ENCODE assay signal across 14 cellular contexts in genomic region chr21:42032266-42032665, GRCh38. TPM values are rescaled to one million over a fixed set of nuclear protein-coding genes. Genes with fewer than 3 reads are reported as not detected.
DNase-seq lines count a peak whose midpoint lies in the region; ATAC-seq, FAIRE-seq and TF ChIP-seq lines count a peak whose summit lies in the region.
"Had no signal": no experiment of that assay in that cellular context is flagged by ENCODE, and none has a peak within 500 bp of the region (broad histone marks: within the 10 kb centered on the region; RNA-seq: fewer than 3 reads in every experiment).

No MANE protein-coding gene starts in this region.

- H3K9me3 ChIP-seq in MM.1S (replicated peaks; ENCODE audit: insufficient read depth, low read length): no peaks in the 10 kb centered on the region
- H3K9me3 ChIP-seq: BE2C, Caco-2, HAP-1 had no signal

- no peaks in the 10 kb centered on the region for H4K20me1 ChIP-seq in MM.1S (ENCODE audit: insufficient read depth, low read length)

- peaks cover 0 to 4% of the 10 kb centered on the region in 2 donors for H3K9me3 Mint-ChIP-seq in stimulated activated naive B cell treated with anti-CD40 and anti-IgM and Interleukin-4, amounts not matched to agents 10 μg/mL and 1 μg/mL and 100 μg/mL, for 72 hours
- H3K9me3 Mint-ChIP-seq: CD8-positive, alpha-beta memory T cell had no signal

- no peak overlapping the region for H2AFZ ChIP-seq in MM.1S (ENCODE audit: low read length)

- CTCF ChIA-PET in RWPE1 (lab: Yijun Ruan, JAX): interaction anchor here (0.6 kb wide), 1 partner anchor 215 kb away, joined by 5 read pairs; no protein-coding TSS in a partner anchor

- H3K27ac Mint-ChIP-seq in stimulated activated naive B cell treated with anti-CD40 and anti-IgM and Interleukin-4, amounts not matched to agents 10 μg/mL and 1 μg/mL and 100 μg/mL, for 72 hours: no peak overlapping the region
- H3K27ac Mint-ChIP-seq: CD8-positive, alpha-beta memory T cell had no signal

- H3K9me2 ChIP-seq in MM.1S (replicated peaks; ENCODE audit: insufficient read depth, low read length): no peaks in the 10 kb centered on the region

- H3F3A ChIP-seq in MM.1S (ENCODE audit: insufficient read depth, low read length): peaks cover 35% of the 10 kb centered on the region

- FAIRE-seq in GM12892 (lab: Jason Lieb, UNC): peak; percentile 14
- FAIRE-seq: A204.1 had no signal

- DNase-seq in GM12892 (ENCODE audit: insufficient read length) (no peak), MM.1S (peak; percentile 26), RWPE1 (ENCODE audit: low spot score) (no peak), AG20443 (ENCODE audit: low spot score) (no peak)
- no peak for DNase-seq in stimulated activated naive B cell treated with anti-CD40 and anti-IgM and Interleukin-4, amounts not matched to agents 10 μg/mL and 1 μg/mL and 100 μg/mL, for 72 hours
- DNase-seq: BE2C; Caco-2; CD8-positive, alpha-beta memory T cell; GOT3; KBM-7 had no signal

- H3K36me3 Mint-ChIP-seq in stimulated activated naive B cell treated with anti-CD40 and anti-IgM and Interleukin-4, amounts not matched to agents 10 μg/mL and 1 μg/mL and 100 μg/mL, for 72 hours: peaks cover 0 to 3% of the 10 kb centered on the region in 2 donors

- peak overlapping the region; percentile 54 for H3K4me3 ChIP-seq in MM.1S (ENCODE audit: low read length)
- H3K4me3 ChIP-seq: HAP-1 had no signal

- no peaks in the 10 kb centered on the region for H3K27me3 Mint-ChIP-seq in stimulated activated naive B cell treated with anti-CD40 and anti-IgM and Interleukin-4, amounts not matched to agents 10 μg/mL and 1 μg/mL and 100 μg/mL, for 72 hours

- H3K36me3 ChIP-seq in MM.1S (replicated peaks; ENCODE audit: insufficient read depth, low read length): no peaks in the 10 kb centered on the region
- H3K36me3 ChIP-seq: BE2C, HAP-1 had no signal

- no peaks in the 10 kb centered on the region for H3K27me3 ChIP-seq in MM.1S (replicated peaks; ENCODE audit: insufficient read depth, low read length)
- H3K27me3 ChIP-seq: BE2C had no signal

- POLR2A ChIA-PET in RWPE1 (lab: Yijun Ruan, JAX; ENCODE audit: low non-redundant PET): interaction anchor here (0.6 kb wide), 1 partner anchor 54 kb away, joined by 4 read pairs; no protein-coding TSS in a partner anchor

- TF ChIP-seq POLR2A in GM12892 (IDR thresholded peaks at IDR 0.05; ENCODE audit: low read depth, low read length): no peak

- peak; percentile 46 to 63 for ATAC-seq in stimulated activated naive B cell treated with anti-CD40 and anti-IgM and Interleukin-4, amounts not matched to agents 10 μg/mL and 1 μg/mL and 100 μg/mL, for 72 hours (replicated peaks)
- ATAC-seq in GM21825 (IDR thresholded peaks at IDR 0.05; ENCODE audit: unreplicated experiment) (no peak), HG03442 (IDR thresholded peaks at IDR 0.05; ENCODE audit: unreplicated experiment) (no peak)

- no peak for TF ChIP-seq CTCF in MM.1S (IDR thresholded peaks at IDR 0.05; ENCODE audit: low read length)
- TF ChIP-seq CTCF in RWPE1 (conservative IDR thresholded peaks at IDR 0.05; ENCODE audit: low read depth): no peak

- H3K27ac ChIP-seq in MM.1S (ENCODE audit: low read length): peak overlapping the region; percentile 89
- peak overlapping the region; percentile 7; the same call in 1 of the 2 replicates for H3K27ac ChIP-seq in RWPE1

- peak overlapping the region; percentile 91 for H3K4me2 ChIP-seq in MM.1S (ENCODE audit: low read depth, low read length)

- H3K4me3 Mint-ChIP-seq in stimulated activated naive B cell treated with anti-CD40 and anti-IgM and Interleukin-4, amounts not matched to agents 10 μg/mL and 1 μg/mL and 100 μg/mL, for 72 hours: no peak overlapping the region
- H3K4me3 Mint-ChIP-seq: CD8-positive, alpha-beta memory T cell had no signal

- H3K4me1 ChIP-seq in MM.1S (ENCODE audit: low read length): peaks cover 39% of the 10 kb centered on the region
- H3K4me1 ChIP-seq: BE2C, HAP-1 had no signal

- peak overlapping the region; percentile 80 for H3K9ac ChIP-seq in MM.1S (ENCODE audit: low read length)

- peaks cover 8 to 10% of the 10 kb centered on the region in 2 donors for H3K4me1 Mint-ChIP-seq in stimulated activated naive B cell treated with anti-CD40 and anti-IgM and Interleukin-4, amounts not matched to agents 10 μg/mL and 1 μg/mL and 100 μg/mL, for 72 hours
- H3K4me1 Mint-ChIP-seq: CD8-positive, alpha-beta memory T cell had no signal

- peaks cover 23% of the 10 kb centered on the region for H3K79me2 ChIP-seq in MM.1S (ENCODE audit: low read length)

RNA-seq across cellular contexts. Expression of gene ZBTB21, which starts 22.1 kb away (rescaled TPM):
- polyA plus RNA-seq in GM12892 (2012; ENCODE audit: missing spikeins): 9.0 TPM

RNA-seq across cellular contexts. Expression of gene UMODL1, which starts 38.9 kb away (rescaled TPM):
- 0.06 TPM for polyA plus RNA-seq in GM12892 (2012; ENCODE audit: missing spikeins)
- polyA plus RNA-seq: CD8-positive, alpha-beta memory T cell had no signal

Comparison
In these comparisons a context has a peak if more than half of its experiments do, and no peak if none do; other contexts are left out.
1. ATAC-seq: peak in stimulated activated naive B cell treated with anti-CD40 and anti-IgM and Interleukin-4, amounts not matched to agents 10 μg/mL and 1 μg/mL and 100 μg/mL, for 72 hours (2 of 2); none in GM21825 (single experiment) and HG03442 (single experiment).